Comparison of ENCODE assay signal across 1 cellular context in genomic region chr9:136364369-136364748, GRCh38.
TF ChIP-seq lines count a peak whose summit lies in the region.

No MANE protein-coding gene starts in this region.

TF ChIP-seq in K562, 482 proteins besides CTCF, POLR2A, EP300 and RAD21:
- TF ChIP-seq POLR2G (IDR thresholded peaks at IDR 0.05; ENCODE audit: low read depth, low read length) (peak; percentile 68), RBM22 (IDR thresholded peaks at IDR 0.05; ENCODE audit: low read depth, low read length, poor library complexity, severe bottlenecking) (peak; percentile 43), MTA2 (IDR thresholded peaks at IDR 0.05; ENCODE audit: low read depth) (no peak), PCBP1 (IDR thresholded peaks at IDR 0.05; ENCODE audit: low read depth, low read length, poor library complexity, severe bottlenecking) (peak; percentile 22), ZBTB33 (CRISPR knock-in tag; IDR thresholded peaks at IDR 0.05) (peak; percentile 69; the same call in 1 of the 2 replicates)
